Comparison of ENCODE assay signal across 7 cellular contexts in genomic region chr1:109508873-109509175, GRCh38. TPM values are rescaled to one million over a fixed set of nuclear protein-coding genes. Genes with fewer than 3 reads are reported as not detected.
DNase-seq lines count a peak whose midpoint lies in the region; ATAC-seq and TF ChIP-seq lines count a peak whose summit lies in the region.

No MANE protein-coding gene starts in this region.

- no peaks in the 10 kb centered on the region; the same call in 1 of the 2 replicates for H4K20me1 ChIP-seq in IMR-90 (ENCODE audit: insufficient read depth, low read length)

- no peak overlapping the region for H3K4ac ChIP-seq in IMR-90 (ENCODE audit: low read depth, low read length)

- no peaks in the 10 kb centered on the region for H3K79me1 ChIP-seq in IMR-90 (ENCODE audit: low read depth in 1 of 2, low read length in 2 of 2)

- no peak for DNase-seq in IMR-90
- DNase-seq in ascending aorta (ENCODE audit: low spot score in 2 of 2), result no peak
- DNase-seq in kidney epithelial cell (ENCODE audit: low read depth), result no peak
- DNase-seq in NCI-H2107 (lab: John Stamatoyannopoulos, UW), result no peak

- dilution Hi-C loops in IMR-90 (cut with HindIII; ENCODE audit: low sequenced_read_pairs, unreplicated experiment), result no loop called here

- H3K4me2 ChIP-seq in IMR-90 (ENCODE audit: low read depth, low read length), result peak overlapping the region; percentile 80

- H4K8ac ChIP-seq in IMR-90 (ENCODE audit: low read depth in 2 of 2, low read length in 2 of 2), result no peak overlapping the region

- H2BK15ac ChIP-seq in IMR-90 (ENCODE audit: low read depth, low read length), result no peak overlapping the region

- peaks cover 5% of the 10 kb centered on the region; the same call in 1 of the 2 replicates for H3K9me1 ChIP-seq in IMR-90 (ENCODE audit: insufficient read depth, low read length)

- BruUV-seq in IMR-90 (replicated peaks; lab: Mats Ljungman, UMichigan), result no TSS peak

- H4K91ac ChIP-seq in IMR-90 (ENCODE audit: insufficient read depth, low read depth, low read length), result no peak overlapping the region

- ATAC-seq in IMR-90 (ENCODE audit: low read depth) (no peak), HG02678 (IDR thresholded peaks at IDR 0.05; ENCODE audit: unreplicated experiment) (no peak)
- no peak for ATAC-seq in activated CD4-positive, CD25-positive, alpha-beta regulatory T cell treated with anti-CD3 and anti-CD28 coated beads, Interleukin-2, amount 50 U/mL, for 24 hours

- H4K5ac ChIP-seq in IMR-90 (ENCODE audit: low read depth, low read length), result no peak overlapping the region

- H2BK20ac ChIP-seq in IMR-90 (ENCODE audit: low read depth, low read length), result no peak overlapping the region

- TF ChIP-seq POLR2A in IMR-90 (IDR thresholded peaks at IDR 0.05; ENCODE audit: low read depth, low read length), result no peak

- no peak overlapping the region for H3K23ac ChIP-seq in IMR-90 (ENCODE audit: low read depth, low read length)

- H3K36me3 ChIP-seq in IMR-90 (ENCODE audit: control insufficient read depth, insufficient read depth, low read length), result peaks cover 2% of the 10 kb centered on the region; the same call in 1 of the 2 replicates
- no peaks in the 10 kb centered on the region for H3K36me3 ChIP-seq in ascending aorta
- no peaks in the 10 kb centered on the region for H3K36me3 ChIP-seq in kidney epithelial cell (ENCODE audit: control insufficient read depth, insufficient read depth, low read length)
- H3K36me3 ChIP-seq in subcutaneous abdominal adipose tissue (ENCODE audit: control insufficient read depth in 5 of 5, insufficient read depth in 5 of 5, low read length in 5 of 5), result peaks cover 0 to 5% (median 2%) of the 10 kb centered on the region in 5 donors

- no peak overlapping the region for H3K56ac ChIP-seq in IMR-90 (ENCODE audit: extremely low read depth, insufficient read depth, low read length)

- no peak for TF ChIP-seq RAD21 in IMR-90 (IDR thresholded peaks at IDR 0.05; ENCODE audit: low read length)

- in situ Hi-C loops in IMR-90 (cut with MboI; ENCODE audit: low sequenced_read_pairs), result no loop called here

- CTCF ChIA-PET in IMR-90 (lab: Yijun Ruan, JAX), result interaction anchor here (4.0 kb wide), 1 partner anchor 23 kb away, joined by 13 read pairs; no protein-coding TSS in a partner anchor

- peaks cover 9% of the 10 kb centered on the region for H3K27me3 ChIP-seq in IMR-90 (ENCODE audit: control insufficient read depth, insufficient read depth, low read length)
- H3K27me3 ChIP-seq in ascending aorta, result no peaks in the 10 kb centered on the region
- H3K27me3 ChIP-seq in kidney epithelial cell (ENCODE audit: control insufficient read depth, insufficient read depth, low read length), result peaks cover 5% of the 10 kb centered on the region
- no peaks in the 10 kb centered on the region for H3K27me3 ChIP-seq in subcutaneous abdominal adipose tissue (ENCODE audit: control insufficient read depth in 5 of 5, insufficient read depth in 4 of 5, low read length in 5 of 5)

- H2BK120ac ChIP-seq in IMR-90 (ENCODE audit: low read depth, low read length), result no peak overlapping the region

- H3K9me3 ChIP-seq in IMR-90 (ENCODE audit: control insufficient read depth, insufficient read depth, low read length) (no peaks in the 10 kb centered on the region), ascending aorta (no peaks in the 10 kb centered on the region), subcutaneous abdominal adipose tissue (ENCODE audit: control insufficient read depth in 5 of 5, low read length in 5 of 5) (no peaks in the 10 kb centered on the region)

- POLR2A ChIA-PET in IMR-90 (lab: Charles Lee; ENCODE audit: unreplicated experiment), result no interaction called here

- WGBS in IMR-90 (ENCODE audit: extremely low coverage in 2 of 2, insufficient read length in 1 of 2), 2 experiments, result 100% methylated on average over 2 of the region's 7 CpGs; no CpG with 5 or more reads in 1 of the 2 experiments

- no peak overlapping the region for H3K14ac ChIP-seq in IMR-90 (replicated peaks; ENCODE audit: low read depth, low read length)

- no peak overlapping the region for H3K18ac ChIP-seq in IMR-90 (ENCODE audit: low read depth, low read length)

- peak overlapping the region; percentile 59 for H2AFZ ChIP-seq in IMR-90 (replicated peaks; ENCODE audit: low read length, poor library complexity)

- H3K27ac ChIP-seq in IMR-90 (ENCODE audit: insufficient read depth, low read length) (no peak overlapping the region), ascending aorta (peak overlapping the region; percentile 42 to 53), subcutaneous abdominal adipose tissue (ENCODE audit: low read depth, low read length) (no peak overlapping the region)

- intact Hi-C loops in IMR-90 (cut with micrococcal nuclease) (no loop called here), ascending aorta (cut with DNase I) (loop anchor here (1.0 kb wide), 1 partner anchor 15 kb away; the partner anchor contains the start of gene CYB561D1)

- H3K4me3 ChIP-seq in IMR-90 (ENCODE audit: insufficient read depth, low read depth, low read length) (peak overlapping the region; percentile 81; the same call in 1 of the 2 replicates), ascending aorta (peak overlapping the region; percentile 84 to 98), kidney epithelial cell (ENCODE audit: low read depth, low read length) (peak overlapping the region; percentile 52), subcutaneous abdominal adipose tissue (ENCODE audit: low read depth in 1 of 5, low read length in 5 of 5) (peak overlapping the region; percentile 3 to 84 (median 81))

- peaks cover 5% of the 10 kb centered on the region for H3K4me1 ChIP-seq in IMR-90 (ENCODE audit: control insufficient read depth, insufficient read depth, low read length)
- H3K4me1 ChIP-seq in ascending aorta, result peaks cover 0 to 15% of the 10 kb centered on the region in 2 donors
- peaks cover 0 to 18% (median 17%) of the 10 kb centered on the region in 5 donors for H3K4me1 ChIP-seq in subcutaneous abdominal adipose tissue (ENCODE audit: control insufficient read depth in 5 of 5, insufficient read depth in 5 of 5, low read length in 5 of 5)

- H2AK9ac ChIP-seq in IMR-90 (replicated peaks; ENCODE audit: low read depth, low read length, poor library complexity), result peak overlapping the region; percentile 84

- H2BK5ac ChIP-seq in IMR-90 (ENCODE audit: low read depth, low read length, poor library complexity, severe bottlenecking), result no peak overlapping the region

- no peak overlapping the region for H2AK5ac ChIP-seq in IMR-90 (ENCODE audit: low read depth, low read length)

- TF ChIP-seq CTCF in IMR-90 (conservative IDR thresholded peaks at IDR 0.05; ENCODE audit: low read depth, low read length), result no peak
- no peak for TF ChIP-seq CTCF in ascending aorta (IDR thresholded peaks at IDR 0.05)
- no peak for TF ChIP-seq CTCF in kidney epithelial cell (IDR thresholded peaks at IDR 0.05; ENCODE audit: insufficient read depth, low read length, poor library complexity, severe bottlenecking)

- H3K9ac ChIP-seq in IMR-90 (ENCODE audit: low read depth, low read length) (no peak overlapping the region), subcutaneous abdominal adipose tissue (ENCODE audit: low read length in 5 of 5) (peak overlapping the region in 4 of 5 donors; percentile 15 to 78 (median 65))

TF ChIP-seq in IMR-90, 13 proteins besides CTCF, POLR2A, EP300 and RAD21 (continues in another document):
- TF ChIP-seq BHLHE40 (IDR thresholded peaks at IDR 0.05; ENCODE audit: low read depth, low read length) (no peak), ELK1 (IDR thresholded peaks at IDR 0.05; ENCODE audit: borderline replicate concordance, low read depth, low read length) (no peak), MAZ (IDR thresholded peaks at IDR 0.05; ENCODE audit: borderline replicate concordance, low read depth, low read length) (no peak), RCOR1 (IDR thresholded peaks at IDR 0.05; ENCODE audit: insufficient replicate concordance, low read length) (no peak), MAFK (IDR thresholded peaks at IDR 0.05; ENCODE audit: low read depth, low read length) (no peak)

RNA-seq across cellular contexts. Expression of gene AMIGO1, which starts 0.7 kb away (rescaled TPM):
- total RNA-seq in IMR-90 (2012; rRNA removed), result 1.4 and 1.6 TPM in 2 replicates
- polyA plus RNA-seq in IMR-90 (2012; rRNA removed), result 1.5 TPM in 2 replicates
- polyA plus RNA-seq in IMR-90 (2012; cell fraction: cytosol; rRNA removed), result 0.81 and 1.1 TPM in 2 replicates
- polyA plus RNA-seq in IMR-90 (2012; cell fraction: nucleus; rRNA removed; ENCODE audit: low replicate concordance), result 0.55 and 0.70 TPM in 2 replicates
- 4.7 TPM for total RNA-seq in ascending aorta
- total RNA-seq in kidney epithelial cell, result 2.8 and 3.0 TPM in 2 replicates

RNA-seq across cellular contexts. Expression of gene CYB561D1, which starts 14.9 kb away (rescaled TPM):
- 3.6 and 5.7 TPM in 2 replicates for total RNA-seq in IMR-90 (2012; rRNA removed)
- 5.6 and 8.1 TPM in 2 replicates for polyA plus RNA-seq in IMR-90 (2012; rRNA removed)
- polyA plus RNA-seq in IMR-90 (2012; cell fraction: cytosol; rRNA removed), result 2.6 and 4.6 TPM in 2 replicates
- 9.2 and 15.0 TPM in 2 replicates for polyA plus RNA-seq in IMR-90 (2012; cell fraction: nucleus; rRNA removed; ENCODE audit: low replicate concordance)
- total RNA-seq in ascending aorta, result 26.8 TPM
- total RNA-seq in kidney epithelial cell, result 9.5 and 13.0 TPM in 2 replicates

RNA-seq across cellular contexts. Expression of gene ATXN7L2, which starts 25.1 kb away (rescaled TPM):
- total RNA-seq in IMR-90 (2012; rRNA removed) (1.3 and 1.7 TPM in 2 replicates), ascending aorta (5.9 TPM), kidney epithelial cell (6.7 and 8.3 TPM in 2 replicates)
- polyA plus RNA-seq in IMR-90 (2012; rRNA removed), result 4.8 and 6.4 TPM in 2 replicates
- polyA plus RNA-seq in IMR-90 (2012; cell fraction: cytosol; rRNA removed), result 2.5 and 3.5 TPM in 2 replicates
- 11.5 and 22.5 TPM in 2 replicates for polyA plus RNA-seq in IMR-90 (2012; cell fraction: nucleus; rRNA removed; ENCODE audit: low replicate concordance)

RNA-seq across cellular contexts. Expression of gene GPR61, which starts 30.8 kb away (rescaled TPM):
- total RNA-seq in IMR-90 (2012; rRNA removed) (under 0.01 TPM in 1 of 2 replicates, not detected in the other), ascending aorta (not detected), kidney epithelial cell (not detected in 2 replicates)
- polyA plus RNA-seq in IMR-90 (2012; rRNA removed), result not detected in 2 replicates
- not detected in 2 replicates for polyA plus RNA-seq in IMR-90 (2012; cell fraction: cytosol; rRNA removed)
- 0.09 TPM in 1 of 2 replicates, not detected in the other for polyA plus RNA-seq in IMR-90 (2012; cell fraction: nucleus; rRNA removed; ENCODE audit: low replicate concordance)

RNA-seq across cellular contexts. Expression of gene GNAI3, which starts 39.6 kb away (rescaled TPM):
- total RNA-seq in IMR-90 (2012; rRNA removed) (14.9 and 25.0 TPM in 2 replicates), ascending aorta (2.8 TPM), kidney epithelial cell (11.3 and 11.9 TPM in 2 replicates)
- 4.8 and 5.9 TPM in 2 replicates for polyA plus RNA-seq in IMR-90 (2012; rRNA removed)
- 0.90 and 0.98 TPM in 2 replicates for polyA plus RNA-seq in IMR-90 (2012; cell fraction: cytosol; rRNA removed)
- 0.58 and 3.0 TPM in 2 replicates for polyA plus RNA-seq in IMR-90 (2012; cell fraction: nucleus; rRNA removed; ENCODE audit: low replicate concordance)

Comparison
In these comparisons a context has a peak if more than half of its experiments do, and no peak if none do; other contexts are left out.
1. H3K27ac ChIP-seq: peak in ascending aorta (2 of 2); none in IMR-90 (single experiment) and subcutaneous abdominal adipose tissue (single experiment).
2. Peak in every context shown above with its lines, with median percentiles within 50 percentile points of each other: H3K4me3 ChIP-seq.